ENCODE assay signal across 24 cellular contexts in the genomic region with DNA sequence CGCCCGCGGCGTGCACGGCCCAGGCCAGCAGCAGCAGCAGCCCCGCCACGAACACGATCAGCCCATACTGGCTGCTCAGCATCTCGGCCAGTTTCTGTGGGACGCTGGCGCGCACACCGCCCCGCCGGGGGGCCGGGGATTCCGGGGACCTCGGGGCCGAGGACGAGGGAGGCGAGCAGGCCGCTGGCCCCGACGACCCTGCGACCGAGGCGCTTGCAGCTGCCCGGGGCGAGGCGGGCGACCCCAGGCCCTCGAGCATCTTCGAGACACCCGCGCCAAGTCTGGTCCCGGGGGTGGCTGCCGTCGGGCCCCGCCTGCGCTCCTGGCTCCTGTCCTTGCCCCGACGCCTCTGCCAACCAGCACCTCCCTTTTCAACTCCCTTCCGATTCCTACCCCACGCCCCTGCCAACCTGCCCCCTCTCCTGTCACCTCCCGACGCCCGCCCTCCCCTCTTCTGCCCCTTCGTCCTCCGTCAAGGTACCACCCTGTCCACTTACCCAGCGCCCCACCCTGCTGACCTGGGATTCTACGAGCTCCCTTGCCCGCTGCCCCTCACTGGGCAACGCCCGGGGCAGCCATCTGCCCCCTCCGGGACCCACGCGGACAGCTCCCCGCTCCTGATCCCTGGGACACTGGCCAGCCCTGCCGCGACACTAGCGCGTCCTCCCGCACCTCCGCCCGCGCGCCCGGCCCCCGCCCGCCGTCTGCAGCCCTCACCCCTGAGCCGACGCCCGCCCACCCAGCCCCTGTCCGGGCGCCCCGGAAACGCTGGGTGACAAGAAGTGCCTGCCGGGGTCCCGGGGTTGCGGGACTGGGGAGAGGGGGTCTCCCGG. TPM values are rescaled to one million over a fixed set of nuclear protein-coding genes. Genes with fewer than 3 reads are reported as not detected.
DNase-seq lines count a peak whose midpoint lies in the region; ATAC-seq, FAIRE-seq and TF ChIP-seq lines count a peak whose summit lies in the region.
"Had no signal": no experiment of that assay in that cellular context is flagged by ENCODE, and none has a peak within 500 bp of the region (broad histone marks: within the 10 kb centered on the region; RNA-seq: fewer than 3 reads in every experiment).

A gene with protein sequence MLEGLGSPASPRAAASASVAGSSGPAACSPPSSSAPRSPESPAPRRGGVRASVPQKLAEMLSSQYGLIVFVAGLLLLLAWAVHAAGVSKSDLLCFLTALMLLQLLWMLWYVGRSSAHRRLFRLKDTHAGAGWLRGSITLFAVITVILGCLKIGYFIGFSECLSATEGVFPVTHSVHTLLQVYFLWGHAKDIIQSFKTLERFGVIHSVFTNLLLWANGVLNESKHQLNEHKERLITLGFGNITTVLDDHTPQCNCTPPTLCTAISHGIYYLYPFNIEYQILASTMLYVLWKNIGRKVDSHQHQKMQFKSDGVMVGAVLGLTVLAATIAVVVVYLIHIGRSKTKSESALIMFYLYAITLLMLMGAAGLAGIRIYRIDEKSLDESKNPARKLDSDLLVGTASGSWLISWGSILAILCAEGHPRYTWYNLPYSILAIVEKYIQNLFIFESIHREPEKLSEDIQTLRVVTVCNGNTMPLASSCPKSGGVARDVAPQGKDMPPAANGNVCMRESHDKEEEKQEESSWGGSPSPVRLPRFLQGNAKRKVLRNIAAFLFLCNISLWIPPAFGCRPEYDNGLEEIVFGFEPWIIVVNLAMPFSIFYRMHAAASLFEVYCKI (minus strand): TSS at position 324 of the 833 bp plus-strand sequence. CDS start 65 bp downstream, at position 259.

- H3K79me2 ChIP-seq in astrocyte (ENCODE audit: insufficient read depth, low read length), result no peaks in the 10 kb centered on the region

- H3K27ac ChIP-seq in astrocyte (ENCODE audit: low read depth, low read length), result no peak within 1 kb of the TSS
- H3K27ac ChIP-seq: BLaER1 treated with 17β-estradiol and CSF1 and Interleukin-3, amounts not matched to agents 10 nM and 100 nM; SK-N-MC; thyroid gland had no signal

- intact Hi-C loops in activated CD4-positive, alpha-beta T cell treated with anti-CD3 and anti-CD28 coated beads, Interleukin-2, amount 10 ng/mL, durations not matched to agents 24 days and 14 days (cut with micrococcal nuclease), result no loop called here

- no peaks in the 10 kb centered on the region for H4K20me1 ChIP-seq in astrocyte (ENCODE audit: insufficient read depth, low read length)
- H4K20me1 ChIP-seq: BLaER1 treated with 17β-estradiol and CSF1 and Interleukin-3, amounts not matched to agents 10 nM and 100 nM had no signal

- DNase-seq in activated naive CD8-positive, alpha-beta T cell treated with anti-CD3 and anti-CD28 coated beads, Interleukin-2, amount 50 U/mL, for 24 hours, result no peak
- DNase-seq in astrocyte (ENCODE audit: low read depth), result no peak
- DNase-seq in iPS-NIHi11 (ENCODE audit: low spot score), result peak; percentile 41
- no peak for DNase-seq in stimulated activated naive CD4-positive, alpha-beta T cell (lab: John Stamatoyannopoulos, UW)
- DNase-seq in activated CD4-positive, alpha-beta T cell treated with anti-CD3 and anti-CD28 coated beads, Interleukin-2, amount 10 ng/mL, durations not matched to agents 24 days and 14 days, result no peak
- no peak for DNase-seq in medulla oblongata (ENCODE audit: extremely low spot score)
- DNase-seq: activated CD4-positive, alpha-beta T cell treated with anti-CD3 and anti-CD28 coated beads for 4 hours; activated gamma-delta T cell; DMS153; hypothalamus; left ventricle myocardium superior; MM.1S; NCI-H345; NK-92 treated with Interleukin-12 subunit alpha and Interleukin-12 subunit beta, amount 100 ng/mL, for 24 hours; thyroid gland had no signal

- peak within 1 kb of the TSS; percentile 41 for H3K4me2 ChIP-seq in astrocyte (ENCODE audit: low read length)
- H3K4me2 ChIP-seq: BLaER1 treated with 17β-estradiol and CSF1 and Interleukin-3, amounts not matched to agents 10 nM and 100 nM; smooth muscle cell had no signal

- no peak within 1 kb of the TSS for H3K4me3 ChIP-seq in astrocyte (ENCODE audit: insufficient read depth, low read depth, low read length)
- H3K4me3 ChIP-seq: BLaER1 treated with 17β-estradiol and CSF1 and Interleukin-3, amounts not matched to agents 10 nM and 100 nM; SK-N-MC; smooth muscle cell; thyroid gland had no signal

- no peak for ATAC-seq in activated naive CD8-positive, alpha-beta T cell treated with anti-CD3 and anti-CD28 coated beads, Interleukin-2, amount 50 U/mL, for 24 hours
- no peak for ATAC-seq in stimulated activated memory B cell treated with anti-CD40 and anti-IgM and Interleukin-4, amounts not matched to agents 10 μg/mL and 1 μg/mL and 100 μg/mL, for 72 hours
- ATAC-seq: left ventricle myocardium superior had no signal

- TF ChIP-seq CTCF in astrocyte (IDR thresholded peaks at IDR 0.05; ENCODE audit: insufficient read depth, low read depth, low read length), result no peak

- no peak for FAIRE-seq in astrocyte (lab: Jason Lieb, UNC)
- FAIRE-seq: A204.1, colon, GM12892 had no signal

- no peaks in the 10 kb centered on the region for H3K4me1 ChIP-seq in astrocyte (ENCODE audit: insufficient read depth, low read length)
- H3K4me1 ChIP-seq: BLaER1 treated with 17β-estradiol and CSF1 and Interleukin-3, amounts not matched to agents 10 nM and 100 nM; thyroid gland had no signal

- H3K36me3 ChIP-seq in astrocyte (ENCODE audit: insufficient read depth, low read length), result no peaks in the 10 kb centered on the region
- H3K36me3 ChIP-seq: BLaER1 treated with 17β-estradiol and CSF1 and Interleukin-3, amounts not matched to agents 10 nM and 100 nM; thyroid gland had no signal

- H2AFZ ChIP-seq in astrocyte (ENCODE audit: low read depth, low read length), result peak within 1 kb of the TSS; percentile 18

- peak within 1 kb of the TSS; percentile 65 for H3K4me3 Mint-ChIP-seq in activated naive CD8-positive, alpha-beta T cell
- no peak within 1 kb of the TSS for H3K4me3 Mint-ChIP-seq in activated naive CD8-positive, alpha-beta T cell treated with anti-CD3 and anti-CD28 coated beads, Interleukin-2, amount 50 U/mL, for 24 hours
- H3K4me3 Mint-ChIP-seq in astrocyte (ENCODE audit: unreplicated experiment), result peak within 1 kb of the TSS; percentile 45
- H3K4me3 Mint-ChIP-seq in stimulated activated memory B cell treated with anti-CD40 and anti-IgM and Interleukin-4, amounts not matched to agents 10 μg/mL and 1 μg/mL and 100 μg/mL, for 72 hours, result peak within 1 kb of the TSS; percentile 13
- no peak within 1 kb of the TSS for H3K4me3 Mint-ChIP-seq in activated CD4-positive, alpha-beta T cell treated with anti-CD3 and anti-CD28 coated beads, Interleukin-2, amount 10 ng/mL, durations not matched to agents 24 days and 14 days

- no peaks in the 10 kb centered on the region for H3K9me3 Mint-ChIP-seq in activated naive CD8-positive, alpha-beta T cell (ENCODE audit: low read depth)
- no peaks in the 10 kb centered on the region for H3K9me3 Mint-ChIP-seq in activated naive CD8-positive, alpha-beta T cell treated with anti-CD3 and anti-CD28 coated beads, Interleukin-2, amount 50 U/mL, for 24 hours
- H3K9me3 Mint-ChIP-seq in astrocyte (ENCODE audit: unreplicated experiment), result peaks cover 12% of the 10 kb centered on the region
- peaks cover 5% of the 10 kb centered on the region for H3K9me3 Mint-ChIP-seq in stimulated activated memory B cell treated with anti-CD40 and anti-IgM and Interleukin-4, amounts not matched to agents 10 μg/mL and 1 μg/mL and 100 μg/mL, for 72 hours
- H3K9me3 Mint-ChIP-seq in activated CD4-positive, alpha-beta T cell treated with anti-CD3 and anti-CD28 coated beads, Interleukin-2, amount 10 ng/mL, durations not matched to agents 24 days and 14 days, result no peaks in the 10 kb centered on the region

- no peak within 1 kb of the TSS for H3K27ac Mint-ChIP-seq in activated naive CD8-positive, alpha-beta T cell
- H3K27ac Mint-ChIP-seq in activated naive CD8-positive, alpha-beta T cell treated with anti-CD3 and anti-CD28 coated beads, Interleukin-2, amount 50 U/mL, for 24 hours, result no peak within 1 kb of the TSS
- H3K27ac Mint-ChIP-seq in astrocyte (ENCODE audit: unreplicated experiment), result no peak within 1 kb of the TSS
- no peak within 1 kb of the TSS for H3K27ac Mint-ChIP-seq in stimulated activated memory B cell treated with anti-CD40 and anti-IgM and Interleukin-4, amounts not matched to agents 10 μg/mL and 1 μg/mL and 100 μg/mL, for 72 hours
- H3K27ac Mint-ChIP-seq in activated CD4-positive, alpha-beta T cell treated with anti-CD3 and anti-CD28 coated beads, Interleukin-2, amount 10 ng/mL, durations not matched to agents 24 days and 14 days, result no peak within 1 kb of the TSS

- H3K4me1 Mint-ChIP-seq in activated naive CD8-positive, alpha-beta T cell (ENCODE audit: low read depth), result peaks cover 12% of the 10 kb centered on the region
- H3K4me1 Mint-ChIP-seq in activated naive CD8-positive, alpha-beta T cell treated with anti-CD3 and anti-CD28 coated beads, Interleukin-2, amount 50 U/mL, for 24 hours, result peaks cover 8% of the 10 kb centered on the region
- no peaks in the 10 kb centered on the region for H3K4me1 Mint-ChIP-seq in astrocyte (ENCODE audit: low read depth, unreplicated experiment)
- H3K4me1 Mint-ChIP-seq in stimulated activated memory B cell treated with anti-CD40 and anti-IgM and Interleukin-4, amounts not matched to agents 10 μg/mL and 1 μg/mL and 100 μg/mL, for 72 hours, result peaks cover 10% of the 10 kb centered on the region
- H3K4me1 Mint-ChIP-seq in activated CD4-positive, alpha-beta T cell treated with anti-CD3 and anti-CD28 coated beads, Interleukin-2, amount 10 ng/mL, durations not matched to agents 24 days and 14 days, result peaks cover 2% of the 10 kb centered on the region

- peaks cover 34% of the 10 kb centered on the region for H3K27me3 ChIP-seq in astrocyte (ENCODE audit: insufficient read depth, low read length)
- H3K27me3 ChIP-seq: BLaER1 treated with 17β-estradiol and CSF1 and Interleukin-3, amounts not matched to agents 10 nM and 100 nM had no signal

- H3K36me3 Mint-ChIP-seq in activated naive CD8-positive, alpha-beta T cell, result no peaks in the 10 kb centered on the region
- H3K36me3 Mint-ChIP-seq in activated naive CD8-positive, alpha-beta T cell treated with anti-CD3 and anti-CD28 coated beads, Interleukin-2, amount 50 U/mL, for 24 hours (ENCODE audit: low read depth), result peaks cover 1% of the 10 kb centered on the region
- H3K36me3 Mint-ChIP-seq in astrocyte (ENCODE audit: low read depth, unreplicated experiment), result peaks cover 5% of the 10 kb centered on the region
- H3K36me3 Mint-ChIP-seq in stimulated activated memory B cell treated with anti-CD40 and anti-IgM and Interleukin-4, amounts not matched to agents 10 μg/mL and 1 μg/mL and 100 μg/mL, for 72 hours, result peaks cover 5% of the 10 kb centered on the region
- peaks cover 7% of the 10 kb centered on the region for H3K36me3 Mint-ChIP-seq in activated CD4-positive, alpha-beta T cell treated with anti-CD3 and anti-CD28 coated beads, Interleukin-2, amount 10 ng/mL, durations not matched to agents 24 days and 14 days (ENCODE audit: low read depth)

- H3K27me3 Mint-ChIP-seq in activated naive CD8-positive, alpha-beta T cell, result peaks cover 37% of the 10 kb centered on the region
- peaks cover 61% of the 10 kb centered on the region for H3K27me3 Mint-ChIP-seq in activated naive CD8-positive, alpha-beta T cell treated with anti-CD3 and anti-CD28 coated beads, Interleukin-2, amount 50 U/mL, for 24 hours
- peaks cover 69% of the 10 kb centered on the region for H3K27me3 Mint-ChIP-seq in astrocyte (ENCODE audit: low read depth, unreplicated experiment)
- peaks cover 76% of the 10 kb centered on the region for H3K27me3 Mint-ChIP-seq in stimulated activated memory B cell treated with anti-CD40 and anti-IgM and Interleukin-4, amounts not matched to agents 10 μg/mL and 1 μg/mL and 100 μg/mL, for 72 hours
- H3K27me3 Mint-ChIP-seq in activated CD4-positive, alpha-beta T cell treated with anti-CD3 and anti-CD28 coated beads, Interleukin-2, amount 10 ng/mL, durations not matched to agents 24 days and 14 days, result peaks cover 63% of the 10 kb centered on the region

- H3K9me3 ChIP-seq in astrocyte (ENCODE audit: insufficient read depth, low read depth, low read length), result no peaks in the 10 kb centered on the region
- H3K9me3 ChIP-seq: thyroid gland had no signal

- no peak within 1 kb of the TSS for H3K9ac ChIP-seq in astrocyte (ENCODE audit: low read length)
- H3K9ac ChIP-seq: BLaER1 treated with 17β-estradiol and CSF1 and Interleukin-3, amounts not matched to agents 10 nM and 100 nM had no signal

RNA-seq across cellular contexts. Expression of the gene that starts here (rescaled TPM):
- total RNA-seq in astrocyte, result not detected in 2 replicates
- total RNA-seq in activated CD4-positive, alpha-beta T cell treated with anti-CD3 and anti-CD28 coated beads, Interleukin-2, amount 10 ng/mL, durations not matched to agents 24 days and 14 days, result not detected in 2 replicates
- total RNA-seq: left ventricle myocardium superior, posterior vena cava, smooth muscle cell, thyroid gland had no signal

Comparison
In these comparisons a context has a peak if more than half of its experiments do, and no peak if none do; other contexts are left out.
1. H3K4me3 Mint-ChIP-seq: peak in activated naive CD8-positive, alpha-beta T cell (single experiment), astrocyte (single experiment) and stimulated activated memory B cell treated with anti-CD40 and anti-IgM and Interleukin-4, amounts not matched to agents 10 μg/mL and 1 μg/mL and 100 μg/mL, for 72 hours (single experiment); none in activated naive CD8-positive, alpha-beta T cell treated with anti-CD3 and anti-CD28 coated beads, Interleukin-2, amount 50 U/mL, for 24 hours (single experiment) and activated CD4-positive, alpha-beta T cell treated with anti-CD3 and anti-CD28 coated beads, Interleukin-2, amount 10 ng/mL, durations not matched to agents 24 days and 14 days (single experiment).